In the genomic region with DNA sequence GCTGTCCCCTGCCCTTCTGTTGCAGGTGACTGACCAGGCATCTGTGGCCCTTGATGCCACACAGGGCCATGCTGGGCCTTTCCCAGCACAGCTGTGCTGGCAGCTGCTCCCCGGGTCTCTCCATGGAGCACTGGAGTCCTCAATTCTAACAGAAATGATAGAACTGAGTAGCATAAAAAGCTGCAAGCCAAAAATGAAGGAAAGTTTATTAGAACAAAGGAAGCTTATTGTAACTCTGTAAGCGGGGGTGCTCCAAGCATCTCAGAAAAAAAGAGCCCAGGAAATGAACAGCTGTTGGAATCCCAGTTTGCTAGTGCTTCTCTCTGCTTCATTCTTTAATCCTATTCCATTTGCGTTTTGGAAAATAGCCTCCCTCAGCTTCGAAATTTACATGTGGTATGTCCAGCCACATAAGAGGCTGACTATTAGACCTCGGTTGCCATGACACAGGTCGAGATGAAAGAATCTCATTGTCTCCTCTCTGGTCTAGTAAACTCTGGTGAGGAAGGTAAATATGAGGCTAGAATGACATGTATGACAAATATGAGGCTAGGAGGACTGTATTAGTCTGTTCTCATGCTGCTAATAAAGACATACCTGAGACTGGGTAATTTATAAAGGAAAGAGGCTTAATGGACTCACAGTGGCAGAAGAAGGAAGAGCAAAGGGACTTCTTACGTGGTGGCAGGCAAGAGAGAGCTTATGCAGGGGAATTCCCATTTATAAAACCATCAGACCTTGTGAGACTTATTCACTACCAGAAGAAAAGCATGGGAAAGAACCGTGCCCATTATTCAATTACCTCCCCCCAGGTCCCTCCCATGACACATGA, we compare ENCODE assay signal across 12 cellular contexts. TPM values are rescaled to one million over a fixed set of nuclear protein-coding genes. Genes with fewer than 3 reads are reported as not detected.
DNase-seq lines count a peak whose midpoint lies in the region; ATAC-seq, FAIRE-seq and TF ChIP-seq lines count a peak whose summit lies in the region.
"Had no signal": no experiment of that assay in that cellular context is flagged by ENCODE, and none has a peak within 500 bp of the region (broad histone marks: within the 10 kb centered on the region; RNA-seq: fewer than 3 reads in every experiment).

No MANE protein-coding gene starts in this region.

- intact Hi-C loops in Right ventricle myocardium inferior (cut with DNase I) (loop anchor here (1.0 kb wide), 1 partner anchor 23 kb away; no protein-coding TSS in a partner anchor), Right ventricle myocardium superior (cut with DNase I) (no loop called here), HepG2 (cut with micrococcal nuclease; ENCODE audit: unreplicated experiment) (loop anchor here (1.0 kb wide), 2 partner anchors 27 to 234 kb away; a partner anchor contains a TSS), vagina (cut with DNase I) (no loop called here)

- peaks cover 0 to 27% (median 2%) of the 10 kb centered on the region in 4 donors for H3K4me1 ChIP-seq in Peyer's patch
- H3K4me1 ChIP-seq in HepG2 (ENCODE audit: insufficient read depth, low read length) = peaks cover 71% of the 10 kb centered on the region
- peaks cover 25% of the 10 kb centered on the region for H3K4me1 ChIP-seq in vagina
- no peaks in the 10 kb centered on the region for H3K4me1 ChIP-seq in foreskin keratinocyte

- in situ Hi-C loops in HepG2 (cut with HindIII; ENCODE audit: extremely low pct_ligation_motif_present, low pct_unique_long_range_greater_than_20kb) = no loop called here

- CTCF ChIA-PET in HepG2 (lab: Yijun Ruan, JAX; ENCODE audit: low intra/inter-chr PET ratio, low total read pairs) = no interaction called here

- POLR2A ChIA-PET in HepG2 (lab: Yijun Ruan, JAX) = interaction anchor here (1.1 to 4.7 kb wide), 4 partner anchors 24 to 973 kb away, joined by 3 to 68 read pairs (median 26); a partner anchor contains a TSS

- H3K9me3 ChIP-seq in Peyer's patch (no peaks in the 10 kb centered on the region), HepG2 (ENCODE audit: low read length) (no peaks in the 10 kb centered on the region), vagina (no peaks in the 10 kb centered on the region)

- peak; percentile 68 for DNase-seq in Right ventricle myocardium inferior (ENCODE audit: missing footprints)
- DNase-seq in Right ventricle myocardium superior = no peak
- DNase-seq in Peyer's patch = no peak
- peak; percentile 92 for DNase-seq in HepG2 (ENCODE audit: low spot score)
- no peak for DNase-seq in vagina (ENCODE audit: extremely low spot score in 2 of 2)
- DNase-seq in stimulated activated CD4-positive, alpha-beta T cell treated with anti-CD3 and anti-CD28 coated beads, Interleukin-4, amount 100 ng/mL, for 1 hour = no peak
- no peak for DNase-seq in mucosa of gallbladder (ENCODE audit: low spot score)
- no peak for DNase-seq in foreskin keratinocyte
- DNase-seq: activated CD8-positive, alpha-beta memory T cell treated with anti-CD3 and anti-CD28 coated beads, Interleukin-2, amount 10 ng/mL, durations not matched to agents 7 days and 5 days had no signal

- peak overlapping the region in 3 of 4 donors; percentile 25 to 69 (median 63) for H3K27ac ChIP-seq in Peyer's patch
- H3K27ac ChIP-seq in HepG2 (ENCODE audit: extremely low read length, insufficient read depth, low read length) = peak overlapping the region; percentile 99
- H3K27ac ChIP-seq in vagina = peak overlapping the region; percentile 86
- H3K27ac ChIP-seq in foreskin keratinocyte = no peak overlapping the region
- H3K27ac ChIP-seq: cardiac muscle cell had no signal

- ATAC-seq in Right ventricle myocardium inferior (no peak), Right ventricle myocardium superior (ENCODE audit: poor library complexity) (no peak), HepG2 (peak; percentile 25), foreskin keratinocyte (no peak)
- ATAC-seq: activated CD8-positive, alpha-beta memory T cell treated with anti-CD3 and anti-CD28 coated beads, Interleukin-2, amount 10 ng/mL, durations not matched to agents 7 days and 5 days had no signal

- FAIRE-seq in HepG2 (lab: Jason Lieb, UNC) = no peak

- H3K27me3 ChIP-seq in Peyer's patch (no peaks in the 10 kb centered on the region), HepG2 (ENCODE audit: control insufficient read depth in 1 of 2, insufficient read depth in 2 of 2, low read length in 2 of 2) (no peaks in the 10 kb centered on the region), vagina (no peaks in the 10 kb centered on the region), foreskin keratinocyte (no peaks in the 10 kb centered on the region)
- H3K27me3 ChIP-seq: cardiac muscle cell had no signal

- no peak for TF ChIP-seq RAD21 in HepG2 (CRISPR knock-in tag; IDR thresholded peaks at IDR 0.05)

- no peak overlapping the region for H2AFZ ChIP-seq in HepG2 (ENCODE audit: low read length)
- H2AFZ ChIP-seq: GM23338 had no signal

- no TSS peak for BruUV-seq in HepG2 (replicated peaks; lab: Mats Ljungman, UMichigan)

- H4K20me1 ChIP-seq in HepG2 (ENCODE audit: insufficient read depth, low read length) = no peaks in the 10 kb centered on the region

- H3K4me2 ChIP-seq in HepG2 (ENCODE audit: low read depth, low read length) = peak overlapping the region; percentile 64
- H3K4me2 ChIP-seq: GM23338 had no signal

- H3K9ac ChIP-seq in HepG2 (ENCODE audit: insufficient read depth, low read depth, low read length) = peak overlapping the region; percentile 82

- H3K4me3 ChIP-seq in Peyer's patch = no peak overlapping the region
- H3K4me3 ChIP-seq in HepG2 (replicated peaks in 1 of 3; ENCODE audit: insufficient read depth in 1 of 3, low read depth in 2 of 3, low read length in 3 of 3) = peak overlapping the region in 1 of 3 experiments; percentile 38; a peak in 2 of 6 replicates
- H3K4me3 ChIP-seq in vagina = no peak overlapping the region
- H3K4me3 ChIP-seq: cardiac muscle cell, GM23338 had no signal

- TF ChIP-seq EP300 in HepG2 (IDR thresholded peaks at IDR 0.05; ENCODE audit: low read depth in 2 of 2, low read length in 2 of 2) (peak in 1 of 2 experiments; percentile 18; a peak in 1 of 4 replicates), HepG2 (CRISPR knock-in tag; IDR thresholded peaks at IDR 0.05; ENCODE audit: borderline replicate concordance) (no peak)

- peaks cover 54% of the 10 kb centered on the region for H3K79me2 ChIP-seq in HepG2 (ENCODE audit: insufficient read depth, low read length)

- 53% methylated on average over 8 of the region's 8 CpGs for WGBS in HepG2 (ENCODE audit: low lambda C conversion rate)

- H3K36me3 ChIP-seq in Peyer's patch (no peaks in the 10 kb centered on the region), HepG2 (replicated peaks in 1 of 2; ENCODE audit: control insufficient read depth in 1 of 2, insufficient read depth in 2 of 2, low read length in 2 of 2) (peaks cover 0 to 5% of the 10 kb centered on the region in 2 experiments; a peak in 4 of 5 replicates), vagina (no peaks in the 10 kb centered on the region)
- H3K36me3 ChIP-seq: cardiac muscle cell had no signal

- no peak for TF ChIP-seq CTCF in Peyer's patch (IDR thresholded peaks at IDR 0.05)
- no peak for TF ChIP-seq CTCF in HepG2 (CRISPR knock-in tag; IDR thresholded peaks at IDR 0.05)
- no peak for TF ChIP-seq CTCF in vagina (IDR thresholded peaks at IDR 0.05)
- TF ChIP-seq CTCF in foreskin keratinocyte (conservative IDR thresholded peaks at IDR 0.05) = no peak

- TF ChIP-seq POLR2A in Peyer's patch (IDR thresholded peaks at IDR 0.05) (no peak), HepG2 (IDR thresholded peaks at IDR 0.05; ENCODE audit: insufficient read depth in 1 of 2, low read depth in 2 of 2, low read length in 2 of 2) (no peak), vagina (IDR thresholded peaks at IDR 0.05) (no peak)

RNA-seq across cellular contexts. Expression of a gene that starts 23.7 kb away (rescaled TPM):
- total RNA-seq in Right ventricle myocardium inferior = 55.1 TPM
- 49.1 TPM for total RNA-seq in Right ventricle myocardium superior
- total RNA-seq in Peyer's patch = 10 to 100 TPM in 3 of 4 donors, 1 to 10 TPM in 1; 7.4 to 22.5 (median 19.7) TPM
- 27.3 and 38.3 TPM in 2 replicates for total RNA-seq in HepG2 (2016; rRNA removed; fragmentation: Illumina TruSeq; extraction: Trizol)
- 5.5 and 6.0 TPM in 2 replicates for total RNA-seq in HepG2 (2016; cell fraction: cytosol; rRNA removed; fragmentation: Illumina TruSeq; extraction: Trizol; ENCODE audit: low read depth)
- 26.6 and 39.0 TPM in 2 replicates for total RNA-seq in HepG2 (2016; cell fraction: insoluble cytoplasmic fraction; rRNA removed; fragmentation: Illumina TruSeq; extraction: Trizol)
- total RNA-seq in HepG2 (2016; cell fraction: membrane; rRNA removed; fragmentation: Illumina TruSeq; extraction: Trizol) = 18.7 and 19.7 TPM in 2 replicates
- total RNA-seq in HepG2 (2016; cell fraction: nucleus; rRNA removed; fragmentation: Illumina TruSeq; extraction: Trizol) = 31.3 and 32.0 TPM in 2 replicates
- 48.6 and 50.2 TPM in 2 replicates for polyA plus RNA-seq in HepG2 (2011; rRNA removed)
- polyA plus RNA-seq in HepG2 (2011; cell fraction: cytosol; rRNA removed) = 39.7 and 52.6 TPM in 2 replicates
- polyA plus RNA-seq in HepG2 (2011; cell fraction: nucleus; rRNA removed) = 15.9 and 17.5 TPM in 2 replicates
- 42.2 and 43.1 TPM in 2 replicates for polyA plus RNA-seq in HepG2 (2012)
- 4.6 and 4.8 TPM in 2 replicates for polyA plus RNA-seq in HepG2 (2016; cell fraction: cytosol; fragmentation: Illumina TruSeq; extraction: Trizol; ENCODE audit: low read depth)
- polyA plus RNA-seq in HepG2 (2016; cell fraction: insoluble cytoplasmic fraction; fragmentation: Illumina TruSeq; extraction: Trizol; ENCODE audit: low read depth) = 30.3 and 31.0 TPM in 2 replicates
- polyA plus RNA-seq in HepG2 (2016; cell fraction: membrane; fragmentation: Illumina TruSeq; extraction: Trizol; ENCODE audit: low read depth) = 12.2 and 13.0 TPM in 2 replicates
- polyA plus RNA-seq in HepG2 (2016; cell fraction: nucleus; fragmentation: Illumina TruSeq; extraction: Trizol; ENCODE audit: insufficient read depth, low read depth) = 41.8 and 43.0 TPM in 2 replicates
- 22.7 and 36.9 TPM in 2 replicates for polyA minus RNA-seq in HepG2 (2011; rRNA and poly(A)+ RNA removed; ENCODE audit: low replicate concordance)
- polyA minus RNA-seq in HepG2 (2011; cell fraction: cytosol; rRNA and poly(A)+ RNA removed) = 30.9 and 36.0 TPM in 2 replicates
- polyA minus RNA-seq in HepG2 (2011; cell fraction: nucleus; rRNA and poly(A)+ RNA removed) = 19.7 and 20.1 TPM in 2 replicates
- 37.6 TPM for total RNA-seq in vagina
- 23.2 TPM for total RNA-seq in mucosa of gallbladder
- total RNA-seq in foreskin keratinocyte = 0.11 TPM in 1 of 2 replicates, not detected in the other
- polyA plus RNA-seq in foreskin keratinocyte = 0.06 TPM in 1 of 2 replicates, not detected in the other
- total RNA-seq: HT-29 had no signal

RNA-seq across cellular contexts. Expression of a gene that starts 27.5 kb away (rescaled TPM):
- total RNA-seq in Right ventricle myocardium inferior = 0.32 TPM
- 0.59 TPM for total RNA-seq in Right ventricle myocardium superior
- 1 to 10 TPM in 1 of 4 donors, not detected in 3; 1.2 TPM for total RNA-seq in Peyer's patch
- total RNA-seq in HepG2 (2016; rRNA removed; fragmentation: Illumina TruSeq; extraction: Trizol) = 1.2 and 1.8 TPM in 2 replicates
- 0.18 and 1.0 TPM in 2 replicates for total RNA-seq in HepG2 (2016; cell fraction: cytosol; rRNA removed; fragmentation: Illumina TruSeq; extraction: Trizol; ENCODE audit: low read depth)
- total RNA-seq in HepG2 (2016; cell fraction: insoluble cytoplasmic fraction; rRNA removed; fragmentation: Illumina TruSeq; extraction: Trizol) = 1.8 and 2.1 TPM in 2 replicates
- total RNA-seq in HepG2 (2016; cell fraction: membrane; rRNA removed; fragmentation: Illumina TruSeq; extraction: Trizol) = 0.87 and 1.1 TPM in 2 replicates
- total RNA-seq in HepG2 (2016; cell fraction: nucleus; rRNA removed; fragmentation: Illumina TruSeq; extraction: Trizol) = 1.9 and 2.2 TPM in 2 replicates
- 0.96 and 1.5 TPM in 2 replicates for polyA plus RNA-seq in HepG2 (2011; rRNA removed)
- 1.2 and 1.3 TPM in 2 replicates for polyA plus RNA-seq in HepG2 (2011; cell fraction: cytosol; rRNA removed)
- 2.2 and 3.0 TPM in 2 replicates for polyA plus RNA-seq in HepG2 (2011; cell fraction: nucleus; rRNA removed)
- 1.9 and 2.0 TPM in 2 replicates for polyA plus RNA-seq in HepG2 (2012)
- polyA plus RNA-seq in HepG2 (2016; cell fraction: cytosol; fragmentation: Illumina TruSeq; extraction: Trizol; ENCODE audit: low read depth) = 0.26 and 0.75 TPM in 2 replicates
- 1.8 and 2.8 TPM in 2 replicates for polyA plus RNA-seq in HepG2 (2016; cell fraction: insoluble cytoplasmic fraction; fragmentation: Illumina TruSeq; extraction: Trizol; ENCODE audit: low read depth)
- polyA plus RNA-seq in HepG2 (2016; cell fraction: membrane; fragmentation: Illumina TruSeq; extraction: Trizol; ENCODE audit: low read depth) = 1.2 and 1.4 TPM in 2 replicates
- 2.7 and 3.9 TPM in 2 replicates for polyA plus RNA-seq in HepG2 (2016; cell fraction: nucleus; fragmentation: Illumina TruSeq; extraction: Trizol; ENCODE audit: insufficient read depth, low read depth)
- polyA minus RNA-seq in HepG2 (2011; rRNA and poly(A)+ RNA removed; ENCODE audit: low replicate concordance) = 2.6 TPM in 1 of 2 replicates, not detected in the other
- 0.53 and 0.79 TPM in 2 replicates for polyA minus RNA-seq in HepG2 (2011; cell fraction: cytosol; rRNA and poly(A)+ RNA removed)
- 5.5 and 6.3 TPM in 2 replicates for polyA minus RNA-seq in HepG2 (2011; cell fraction: nucleus; rRNA and poly(A)+ RNA removed)
- total RNA-seq in vagina = 56.0 TPM
- 0.43 TPM for total RNA-seq in mucosa of gallbladder
- not detected in 2 replicates for total RNA-seq in foreskin keratinocyte
- polyA plus RNA-seq in foreskin keratinocyte = not detected in 2 replicates
- total RNA-seq: activated CD8-positive, alpha-beta memory T cell treated with anti-CD3 and anti-CD28 coated beads, Interleukin-2, amount 10 ng/mL, durations not matched to agents 7 days and 5 days; GM23338; HT-29 had no signal
- polyA plus RNA-seq: GM23338 had no signal

Comparison
In these comparisons a context has a peak if more than half of its experiments do, and no peak if none do; other contexts are left out.
1. DNase-seq: peak in Right ventricle myocardium inferior (single experiment) and HepG2 (single experiment); none in Right ventricle myocardium superior (single experiment), Peyer's patch (0 of 3), vagina (0 of 2), stimulated activated CD4-positive, alpha-beta T cell treated with anti-CD3 and anti-CD28 coated beads, Interleukin-4, amount 100 ng/mL, for 1 hour (single experiment), mucosa of gallbladder (single experiment) and foreskin keratinocyte (0 of 2).
2. intact Hi-C loops: an anchor here in Right ventricle myocardium inferior (1.0 kb wide) and HepG2 (1.0 kb wide); none called in Right ventricle myocardium superior and vagina.
3. RNA of a gene that starts 27.5 kb away (total RNA-seq): 56.0 TPM in vagina (single experiment); 0.18 to 2.2 TPM in HepG2, 0.59 TPM in Right ventricle myocardium superior (single experiment), 0.43 TPM in mucosa of gallbladder (single experiment), 0.32 TPM in Right ventricle myocardium inferior (single experiment), 1.2 TPM in Peyer's patch and not detected in foreskin keratinocyte; every median in the first group is over 10 times any median in the second.